26 cellular contexts compared by ENCODE assay signal in the genomic region with DNA sequence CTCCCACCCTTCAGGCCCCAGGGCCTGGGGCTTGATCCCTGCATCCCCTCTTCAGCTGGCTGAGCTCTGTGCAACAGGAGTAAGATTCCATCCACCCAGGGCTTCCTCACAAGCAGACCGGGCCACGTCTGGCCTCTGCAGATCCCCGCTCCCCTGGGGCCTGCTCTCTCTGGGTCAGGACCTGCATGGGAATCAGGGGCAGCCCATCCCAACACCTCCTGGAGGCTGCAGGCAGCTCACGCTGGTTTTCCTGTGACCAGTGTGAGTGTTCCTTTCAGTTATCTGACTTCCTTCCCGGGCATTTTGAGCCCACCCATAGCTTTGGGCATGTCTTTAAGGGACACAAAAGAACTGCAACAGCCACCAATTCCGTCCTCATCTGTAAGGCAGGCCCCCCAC. TPM values are rescaled to one million over a fixed set of nuclear protein-coding genes. Genes with fewer than 3 reads are reported as not detected.
DNase-seq lines count a peak whose midpoint lies in the region; ATAC-seq and TF ChIP-seq lines count a peak whose summit lies in the region.
"Had no signal": no experiment of that assay in that cellular context is flagged by ENCODE, and none has a peak within 500 bp of the region (broad histone marks: within the 10 kb centered on the region; RNA-seq: fewer than 3 reads in every experiment).

No MANE protein-coding gene starts in this region.

- no peaks in the 10 kb centered on the region for H3K27me3 Mint-ChIP-seq in activated CD8-positive, alpha-beta T cell treated with anti-CD3 and anti-CD28 coated beads for 36 hours
- H3K27me3 Mint-ChIP-seq in activated CD8-positive, alpha-beta T cell treated with anti-CD3 and anti-CD28 coated beads, Interleukin-2, amount 10 ng/mL, durations not matched to agents 7 days and 5 days (ENCODE audit: low read depth): no peaks in the 10 kb centered on the region
- no peaks in the 10 kb centered on the region for H3K27me3 Mint-ChIP-seq in central memory CD8-positive, alpha-beta T cell
- H3K27me3 Mint-ChIP-seq in nephron progenitor cell (ENCODE audit: low read depth, poor library complexity): no peaks in the 10 kb centered on the region

- H3K9me3 ChIP-seq in NT2/D1 (ENCODE audit: insufficient read depth, low read length) (peaks cover 13% of the 10 kb centered on the region; the same call in 1 of the 2 replicates), stomach (peaks cover 0 to 20% (median 17%) of the 10 kb centered on the region in 4 donors)
- H3K9me3 ChIP-seq: Caco-2 had no signal

- peaks cover 53% of the 10 kb centered on the region for H3K4me1 Mint-ChIP-seq in activated CD8-positive, alpha-beta T cell treated with anti-CD3 and anti-CD28 coated beads for 36 hours (ENCODE audit: low read depth)
- H3K4me1 Mint-ChIP-seq in activated CD8-positive, alpha-beta T cell treated with anti-CD3 and anti-CD28 coated beads, Interleukin-2, amount 10 ng/mL, durations not matched to agents 7 days and 5 days (ENCODE audit: low read depth): peaks cover 27% of the 10 kb centered on the region
- peaks cover 52% of the 10 kb centered on the region for H3K4me1 Mint-ChIP-seq in central memory CD8-positive, alpha-beta T cell
- H3K4me1 Mint-ChIP-seq in nephron progenitor cell: peaks cover 19% of the 10 kb centered on the region

- peak overlapping the region; percentile 58 for H3K9ac ChIP-seq in NT2/D1 (ENCODE audit: insufficient read length, low read depth)

- POLR2A ChIA-PET in activated CD8-positive, alpha-beta T cell treated with anti-CD3 and anti-CD28 coated beads for 36 hours (lab: Charles Lee): interaction anchor here (0.7 kb wide), 1 partner anchor 11 kb away, joined by 4 read pairs; no protein-coding TSS in a partner anchor
- POLR2A ChIA-PET in activated CD8-positive, alpha-beta T cell treated with anti-CD3 and anti-CD28 coated beads, Interleukin-2, amount 10 ng/mL, durations not matched to agents 7 days and 5 days (lab: Charles Lee): no interaction called here

- H3K4me3 Mint-ChIP-seq in activated CD8-positive, alpha-beta T cell treated with anti-CD3 and anti-CD28 coated beads for 36 hours: no peak overlapping the region
- no peak overlapping the region for H3K4me3 Mint-ChIP-seq in activated CD8-positive, alpha-beta T cell treated with anti-CD3 and anti-CD28 coated beads, Interleukin-2, amount 10 ng/mL, durations not matched to agents 7 days and 5 days
- H3K4me3 Mint-ChIP-seq in central memory CD8-positive, alpha-beta T cell: no peak overlapping the region
- no peak overlapping the region for H3K4me3 Mint-ChIP-seq in nephron progenitor cell

- intact Hi-C loops in activated CD8-positive, alpha-beta T cell treated with anti-CD3 and anti-CD28 coated beads for 36 hours (cut with micrococcal nuclease): no loop called here
- intact Hi-C loops in stomach (cut with DNase I; ENCODE audit: low total_unique reads): no loop called here

- TF ChIP-seq CTCF in activated CD8-positive, alpha-beta T cell treated with anti-CD3 and anti-CD28 coated beads for 36 hours (IDR thresholded peaks at IDR 0.05): no peak
- TF ChIP-seq CTCF in nephron progenitor cell (IDR thresholded peaks at IDR 0.05) (no peak), stomach (IDR thresholded peaks at IDR 0.05) (no peak)

- peaks cover 38% of the 10 kb centered on the region for H3K36me3 Mint-ChIP-seq in activated CD8-positive, alpha-beta T cell treated with anti-CD3 and anti-CD28 coated beads for 36 hours (ENCODE audit: low read depth)
- H3K36me3 Mint-ChIP-seq in activated CD8-positive, alpha-beta T cell treated with anti-CD3 and anti-CD28 coated beads, Interleukin-2, amount 10 ng/mL, durations not matched to agents 7 days and 5 days (ENCODE audit: low read depth): peaks cover 61% of the 10 kb centered on the region
- peaks cover 15% of the 10 kb centered on the region for H3K36me3 Mint-ChIP-seq in central memory CD8-positive, alpha-beta T cell (ENCODE audit: insufficient read depth)
- peaks cover 10% of the 10 kb centered on the region for H3K36me3 Mint-ChIP-seq in nephron progenitor cell (ENCODE audit: low read depth)

- H3K4me1 ChIP-seq in NT2/D1 (ENCODE audit: insufficient read depth, insufficient read length) (peaks cover 13% of the 10 kb centered on the region), stomach (no peaks in the 10 kb centered on the region)
- H3K4me1 ChIP-seq: Caco-2, SJSA1 had no signal

- no peak for ATAC-seq in activated CD8-positive, alpha-beta T cell treated with anti-CD3 and anti-CD28 coated beads for 36 hours
- no peak for ATAC-seq in activated CD8-positive, alpha-beta T cell treated with anti-CD3 and anti-CD28 coated beads, Interleukin-2, amount 10 ng/mL, durations not matched to agents 7 days and 5 days
- ATAC-seq in central memory CD8-positive, alpha-beta T cell (replicated peaks; ENCODE audit: extremely low read depth, poor library complexity, severe bottlenecking): no peak
- ATAC-seq: mucosa of descending colon had no signal

- TF ChIP-seq POLR2A in stomach (IDR thresholded peaks at IDR 0.05): no peak

- H3K36me3 ChIP-seq in NT2/D1 (ENCODE audit: insufficient read depth, insufficient read length, low read length) (no peaks in the 10 kb centered on the region), stomach (peaks cover 0 to 4% (median 0%) of the 10 kb centered on the region in 4 donors)
- H3K36me3 ChIP-seq: brain microvascular endothelial cell, SJSA1 had no signal

- no peak for DNase-seq in activated CD8-positive, alpha-beta T cell treated with anti-CD3 and anti-CD28 coated beads for 36 hours
- DNase-seq in activated CD8-positive, alpha-beta T cell treated with anti-CD3 and anti-CD28 coated beads, Interleukin-2, amount 10 ng/mL, durations not matched to agents 7 days and 5 days: no peak
- DNase-seq in NT2/D1 (ENCODE audit: low read depth, low spot score): no peak
- DNase-seq in central memory CD8-positive, alpha-beta T cell (ENCODE audit: low spot score in 2 of 2): no peak
- peak; percentile 27 for DNase-seq in nephron progenitor cell
- no peak for DNase-seq in NCI-H2227 treated with DMSO at 0.1 percent for 48 hours (lab: John Stamatoyannopoulos, UW)
- DNase-seq in stomach: no peak
- DNase-seq in occipital lobe (lab: John Stamatoyannopoulos, UW): no peak
- DNase-seq: 8988T; activated CD4-positive, alpha-beta T cell treated with anti-CD3 and anti-CD28 coated beads, Interleukin-2, amount 50 U/mL, for 1 hour; activated CD8-positive, alpha-beta memory T cell treated with anti-CD3 and anti-CD28 coated beads, Interleukin-2, amount 50 U/mL, for 4 hours; activated gamma-delta T cell; AML-193; brain microvascular endothelial cell; Caco-2; DMS79; effector memory CD4-positive, alpha-beta T cell; HCEC 1CT; islet precursor cell; Kasumi-1; mucosa of descending colon; NCI-H1694; NCI-H69; WERI-Rb-1 had no signal

- peak overlapping the region; percentile 28 for H3K27ac Mint-ChIP-seq in activated CD8-positive, alpha-beta T cell treated with anti-CD3 and anti-CD28 coated beads for 36 hours
- H3K27ac Mint-ChIP-seq in activated CD8-positive, alpha-beta T cell treated with anti-CD3 and anti-CD28 coated beads, Interleukin-2, amount 10 ng/mL, durations not matched to agents 7 days and 5 days: no peak overlapping the region
- H3K27ac Mint-ChIP-seq in central memory CD8-positive, alpha-beta T cell (ENCODE audit: low read depth): peak overlapping the region; percentile 1
- no peak overlapping the region for H3K27ac Mint-ChIP-seq in nephron progenitor cell

- no peak for TF ChIP-seq EP300 in stomach (IDR thresholded peaks at IDR 0.05)

- H3K4me3 ChIP-seq in NT2/D1 (ENCODE audit: insufficient read length, low read depth) (no peak overlapping the region), stomach (no peak overlapping the region)
- H3K4me3 ChIP-seq: mucosa of descending colon, SJSA1, skin epidermis had no signal

- no peak overlapping the region for H3K27ac ChIP-seq in stomach
- H3K27ac ChIP-seq: brain microvascular endothelial cell, SJSA1, skin epidermis, WERI-Rb-1 had no signal

- H3K9me3 Mint-ChIP-seq in activated CD8-positive, alpha-beta T cell treated with anti-CD3 and anti-CD28 coated beads for 36 hours: peaks cover 6% of the 10 kb centered on the region
- peaks cover 7% of the 10 kb centered on the region for H3K9me3 Mint-ChIP-seq in activated CD8-positive, alpha-beta T cell treated with anti-CD3 and anti-CD28 coated beads, Interleukin-2, amount 10 ng/mL, durations not matched to agents 7 days and 5 days (ENCODE audit: insufficient read depth)
- H3K9me3 Mint-ChIP-seq in central memory CD8-positive, alpha-beta T cell: peaks cover 5% of the 10 kb centered on the region
- peaks cover 10% of the 10 kb centered on the region for H3K9me3 Mint-ChIP-seq in nephron progenitor cell

- H3K27me3 ChIP-seq in NT2/D1 (ENCODE audit: insufficient read depth, insufficient read length) (no peaks in the 10 kb centered on the region), stomach (no peaks in the 10 kb centered on the region)
- H3K27me3 ChIP-seq: brain microvascular endothelial cell, SJSA1 had no signal

- CTCF ChIA-PET in activated CD8-positive, alpha-beta T cell treated with anti-CD3 and anti-CD28 coated beads for 36 hours (lab: Charles Lee): no interaction called here
- CTCF ChIA-PET in activated CD8-positive, alpha-beta T cell treated with anti-CD3 and anti-CD28 coated beads, Interleukin-2, amount 10 ng/mL, durations not matched to agents 7 days and 5 days (lab: Charles Lee): no interaction called here

- 77 to 87% (median 81%) methylated on average over 6 of the region's 6 CpGs for WGBS in stomach, 5 donors

RNA-seq across cellular contexts. Expression of gene NUP210, which starts 16.3 kb away (rescaled TPM):
- total RNA-seq in activated CD8-positive, alpha-beta T cell treated with anti-CD3 and anti-CD28 coated beads for 36 hours: 100 to 1,000 TPM; 142 to 143 TPM
- total RNA-seq in activated CD8-positive, alpha-beta T cell treated with anti-CD3 and anti-CD28 coated beads, Interleukin-2, amount 10 ng/mL, durations not matched to agents 7 days and 5 days: 100 to 1,000 TPM; 202 to 206 TPM
- 10 to 100 TPM in 4 of 5 donors, 1 to 10 TPM in 1; 6.2 to 21.1 (median 16.9) TPM for total RNA-seq in stomach
- 1 to 10 TPM in 2 of 3 donors, under 1 TPM in 1; 0.92 to 4.8 (median 3.1) TPM for polyA plus RNA-seq in stomach
- total RNA-seq in occipital lobe: 7.5 TPM

Comparison
In these comparisons a context has a peak if more than half of its experiments do, and no peak if none do; other contexts are left out.
1. H3K27ac Mint-ChIP-seq: peak in activated CD8-positive, alpha-beta T cell treated with anti-CD3 and anti-CD28 coated beads for 36 hours (single experiment) and central memory CD8-positive, alpha-beta T cell (single experiment); none in activated CD8-positive, alpha-beta T cell treated with anti-CD3 and anti-CD28 coated beads, Interleukin-2, amount 10 ng/mL, durations not matched to agents 7 days and 5 days (single experiment) and nephron progenitor cell (single experiment).
2. RNA of gene NUP210, which starts 16.3 kb away (total RNA-seq): 202 to 206 TPM in activated CD8-positive, alpha-beta T cell treated with anti-CD3 and anti-CD28 coated beads, Interleukin-2, amount 10 ng/mL, durations not matched to agents 7 days and 5 days and 142 to 143 TPM in activated CD8-positive, alpha-beta T cell treated with anti-CD3 and anti-CD28 coated beads for 36 hours; 6.2 to 21.1 TPM in stomach and 7.5 TPM in occipital lobe (single experiment); every median in the first group is over 4 times any median in the second.